ENCODE assay signal across 12 cellular contexts in the genomic region with DNA sequence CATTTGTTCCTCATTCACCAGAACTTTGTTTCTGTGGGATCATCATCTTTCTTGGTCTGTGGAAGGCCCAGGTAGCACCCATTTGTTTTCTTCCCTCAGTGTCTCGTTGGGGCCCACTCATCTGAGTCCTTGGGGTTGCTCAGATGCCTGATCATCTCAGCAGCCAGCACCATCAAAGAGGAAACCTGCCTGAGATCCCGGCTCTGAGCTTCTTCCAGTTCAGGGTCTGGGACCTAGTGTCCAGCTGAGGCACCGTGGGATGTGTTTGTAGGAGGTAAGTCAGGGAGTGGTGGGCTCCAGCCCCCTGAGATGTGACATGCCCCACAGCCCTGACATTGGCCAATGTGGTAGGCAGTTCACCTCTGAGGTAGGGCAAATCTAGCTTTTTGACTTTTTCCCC. TPM values are rescaled to one million over a fixed set of nuclear protein-coding genes. Genes with fewer than 3 reads are reported as not detected.
DNase-seq lines count a peak whose midpoint lies in the region; ATAC-seq and TF ChIP-seq lines count a peak whose summit lies in the region.
"Had no signal": no experiment of that assay in that cellular context is flagged by ENCODE, and none has a peak within 500 bp of the region (broad histone marks: within the 10 kb centered on the region; RNA-seq: fewer than 3 reads in every experiment).

No MANE protein-coding gene starts in this region.

- 90 to 92% methylated on average over 3 of the region's 3 CpGs for WGBS in esophagus, 2 donors
- WGBS in thymus = 94% methylated on average over 3 of the region's 3 CpGs

- ATAC-seq in T-helper 17 cell = no peak

- peaks cover 76% of the 10 kb centered on the region for H3K4me1 Mint-ChIP-seq in activated CD4-positive, alpha-beta T cell treated with anti-CD3 and anti-CD28 coated beads, Interleukin-2, amount 10 ng/mL, durations not matched to agents 24 days and 14 days
- H3K4me1 Mint-ChIP-seq in T-helper 17 cell (peaks cover 60% of the 10 kb centered on the region), mesothelial cell of epicardium (peaks cover 8% of the 10 kb centered on the region)

- peak overlapping the region; percentile 68 for H3K4me3 Mint-ChIP-seq in activated CD4-positive, alpha-beta T cell treated with anti-CD3 and anti-CD28 coated beads, Interleukin-2, amount 10 ng/mL, durations not matched to agents 24 days and 14 days
- H3K4me3 Mint-ChIP-seq in T-helper 17 cell (peak overlapping the region; percentile 7), mesothelial cell of epicardium (no peak overlapping the region)

- H3K27me3 Mint-ChIP-seq in activated CD4-positive, alpha-beta T cell treated with anti-CD3 and anti-CD28 coated beads, Interleukin-2, amount 10 ng/mL, durations not matched to agents 24 days and 14 days = no peaks in the 10 kb centered on the region
- H3K27me3 Mint-ChIP-seq in T-helper 17 cell = no peaks in the 10 kb centered on the region
- no peaks in the 10 kb centered on the region for H3K27me3 Mint-ChIP-seq in mesothelial cell of epicardium (ENCODE audit: low read depth)

- peak overlapping the region; percentile 95 for H3K27ac Mint-ChIP-seq in activated CD4-positive, alpha-beta T cell treated with anti-CD3 and anti-CD28 coated beads, Interleukin-2, amount 10 ng/mL, durations not matched to agents 24 days and 14 days
- H3K27ac Mint-ChIP-seq in T-helper 17 cell = peak overlapping the region; percentile 94
- no peak overlapping the region for H3K27ac Mint-ChIP-seq in mesothelial cell of epicardium

- H3K9me3 ChIP-seq in T-helper 17 cell (ENCODE audit: control insufficient read depth, low read length, poor library complexity, severe bottlenecking) (peaks cover 3% of the 10 kb centered on the region), esophagus (ENCODE audit: control insufficient read depth in 2 of 2, insufficient read depth in 1 of 2, low read depth in 1 of 2, low read length in 1 of 2) (no peaks in the 10 kb centered on the region), thymus (ENCODE audit: control insufficient read depth) (no peaks in the 10 kb centered on the region)

- H3K4me3 ChIP-seq in esophagus (ENCODE audit: low read depth in 1 of 2, low read length in 2 of 2) (no peak overlapping the region), thymus (ENCODE audit: low read length) (no peak overlapping the region)
- H3K4me3 ChIP-seq: cardiac muscle cell had no signal

- H3K27ac ChIP-seq in esophagus (ENCODE audit: low read depth in 2 of 2, low read length in 1 of 2) (peak overlapping the region; percentile 26 to 40), thymus (ENCODE audit: low read depth) (peak overlapping the region; percentile 33)
- H3K27ac ChIP-seq: cardiac muscle cell had no signal

- H3K36me3 Mint-ChIP-seq in activated CD4-positive, alpha-beta T cell treated with anti-CD3 and anti-CD28 coated beads, Interleukin-2, amount 10 ng/mL, durations not matched to agents 24 days and 14 days (ENCODE audit: low read depth) = peaks cover 11% of the 10 kb centered on the region
- H3K36me3 Mint-ChIP-seq in T-helper 17 cell (ENCODE audit: low read depth) (no peaks in the 10 kb centered on the region), mesothelial cell of epicardium (no peaks in the 10 kb centered on the region)

- peaks cover 7% of the 10 kb centered on the region for H3K9me3 Mint-ChIP-seq in activated CD4-positive, alpha-beta T cell treated with anti-CD3 and anti-CD28 coated beads, Interleukin-2, amount 10 ng/mL, durations not matched to agents 24 days and 14 days
- peaks cover 5% of the 10 kb centered on the region for H3K9me3 Mint-ChIP-seq in mesothelial cell of epicardium

- TF ChIP-seq CTCF in mesothelial cell of epicardium (IDR thresholded peaks at IDR 0.05; ENCODE audit: unreplicated experiment) = no peak

- peak; percentile 70 for DNase-seq in activated CD4-positive, alpha-beta T cell treated with anti-CD3 and anti-CD28 coated beads, Interleukin-2, amount 10 ng/mL, durations not matched to agents 24 days and 14 days
- no peak for DNase-seq in activated CD4-positive, alpha-beta T cell treated with anti-CD3 and anti-CD28 coated beads, Interleukin-2, amount 50 U/mL, for 1 hour
- DNase-seq in T-helper 17 cell = no peak
- no peak for DNase-seq in mesothelial cell of epicardium (ENCODE audit: low spot score in 2 of 2, unreplicated experiment in 2 of 2)
- DNase-seq in GM19240 (ENCODE audit: insufficient read length, low spot score) = no peak
- DNase-seq in NCI-H128 (lab: John Stamatoyannopoulos, UW; ENCODE audit: unreplicated experiment) = no peak
- DNase-seq: DMS79 had no signal

- H3K36me3 ChIP-seq in esophagus (ENCODE audit: control insufficient read depth in 2 of 2, insufficient read depth in 2 of 2, low read length in 1 of 2) (no peaks in the 10 kb centered on the region), thymus (ENCODE audit: control insufficient read depth, insufficient read depth) (no peaks in the 10 kb centered on the region)
- H3K36me3 ChIP-seq: cardiac muscle cell had no signal

- intact Hi-C loops in activated CD4-positive, alpha-beta T cell treated with anti-CD3 and anti-CD28 coated beads, Interleukin-2, amount 10 ng/mL, durations not matched to agents 24 days and 14 days (cut with micrococcal nuclease) = loop anchor here (2.0 to 10.0 kb wide), 9 partner anchors 171 to 1219 kb away; a partner anchor contains a TSS

- H3K27me3 ChIP-seq in esophagus (ENCODE audit: control insufficient read depth in 1 of 2, insufficient read depth in 2 of 2, low read length in 2 of 2) = no peaks in the 10 kb centered on the region
- peaks cover 2% of the 10 kb centered on the region for H3K27me3 ChIP-seq in thymus (ENCODE audit: control insufficient read depth, insufficient read depth)
- H3K27me3 ChIP-seq: cardiac muscle cell had no signal

- H3K4me1 ChIP-seq in esophagus (ENCODE audit: control insufficient read depth in 2 of 2, insufficient read depth in 2 of 2, low read length in 1 of 2) (peaks cover 0 to 8% of the 10 kb centered on the region in 2 donors), thymus (ENCODE audit: control insufficient read depth, insufficient read depth, low read length) (peaks cover 19% of the 10 kb centered on the region)

RNA-seq across cellular contexts. Expression of a gene that starts 9.4 kb away (rescaled TPM):
- 0.26 and 0.47 TPM in 2 replicates for total RNA-seq in activated CD4-positive, alpha-beta T cell treated with anti-CD3 and anti-CD28 coated beads, Interleukin-2, amount 10 ng/mL, durations not matched to agents 24 days and 14 days
- total RNA-seq in T-helper 17 cell (1 to 10 TPM in 1 of 2 donors, under 1 TPM in 1; 0.05 to 1.3 TPM), mesothelial cell of epicardium (not detected in 3 replicates)
- polyA plus RNA-seq in esophagus (under 1 TPM; 0.06 to 0.12 TPM), thymus (2.2 TPM)
- total RNA-seq: cardiac muscle cell, NCI-H460, SK-MEL-5 had no signal
- polyA plus RNA-seq: cardiac muscle cell had no signal
